ENCODE assay signal across 12 cellular contexts in the genomic region with DNA sequence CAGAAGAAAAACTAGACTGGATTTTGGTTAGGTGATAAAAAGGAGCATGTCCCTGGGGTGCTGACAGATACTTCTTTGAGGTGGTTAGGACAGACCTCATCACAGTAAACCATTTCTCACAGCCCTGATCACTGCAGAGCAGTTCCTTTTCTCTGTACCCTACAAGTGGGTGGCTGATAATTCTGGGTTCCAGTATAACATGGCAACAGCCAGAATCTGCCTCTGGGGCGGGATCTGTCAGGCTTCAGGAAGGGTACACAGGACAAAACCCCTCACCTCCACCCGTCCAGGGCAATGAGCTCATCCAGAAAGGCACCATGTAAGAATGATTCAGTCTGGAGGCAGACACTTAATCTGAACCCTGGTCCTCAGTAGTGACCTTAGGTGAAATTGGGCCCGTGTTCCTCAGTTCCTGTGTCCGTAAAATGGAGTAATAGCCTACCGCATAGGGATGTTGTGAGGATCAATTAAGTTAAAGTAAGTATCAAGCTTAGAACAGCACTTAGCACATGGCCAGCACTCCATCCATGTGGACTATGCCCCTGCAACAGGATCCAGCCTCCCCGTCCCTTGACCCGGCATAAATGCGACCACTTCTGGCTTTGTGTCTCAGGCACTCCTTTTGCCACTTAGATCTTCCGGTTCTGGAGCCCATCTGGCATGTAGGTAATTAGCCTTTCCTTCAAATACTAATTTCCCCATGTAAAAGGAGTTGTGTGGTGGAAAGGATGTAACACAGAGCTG.
A peak's percentile ranks its signal among the peaks of the same experiment; 100 is the strongest.
DNase-seq lines count a peak whose midpoint lies in the region; ATAC-seq and TF ChIP-seq lines count a peak whose summit lies in the region.
"Had no signal": no experiment of that assay in that cellular context is flagged by ENCODE, and none has a peak within 500 bp of the region (broad histone marks: within the 10 kb centered on the region; RNA-seq: fewer than 3 reads in every experiment).

No MANE protein-coding gene starts in this region.

- H3K4me3 ChIP-seq in breast epithelium (no peak overlapping the region), mucosa of rectum (ENCODE audit: low read length in 2 of 2) (no peak overlapping the region), upper lobe of right lung (no peak overlapping the region)

- TF ChIP-seq POLR2A in breast epithelium (IDR thresholded peaks at IDR 0.05), result no peak

- TF ChIP-seq CTCF in breast epithelium (IDR thresholded peaks at IDR 0.05) (no peak), upper lobe of right lung (IDR thresholded peaks at IDR 0.05) (no peak)

- no peaks in the 10 kb centered on the region for H3K9me3 ChIP-seq in breast epithelium
- H3K9me3 ChIP-seq in mucosa of rectum (ENCODE audit: control insufficient read depth in 2 of 2, low read length in 2 of 2), result no peaks in the 10 kb centered on the region
- H3K9me3 ChIP-seq in upper lobe of right lung, result no peaks in the 10 kb centered on the region

- intact Hi-C loops in breast epithelium (cut with DNase I; ENCODE audit: low total_unique reads), result no loop called here
- intact Hi-C loops in upper lobe of right lung (cut with DNase I), result no loop called here

- DNase-seq in DMS 273 (lab: John Stamatoyannopoulos, UW; ENCODE audit: unreplicated experiment) (peak; percentile 59), DMS 273 treated with DMSO at 0.1 percent for 48 hours (lab: John Stamatoyannopoulos, UW) (no peak), breast epithelium (ENCODE audit: low spot score in 2 of 2) (no peak), upper lobe of right lung (no peak)
- no peak for DNase-seq in activated CD4-positive, CD25-positive, alpha-beta regulatory T cell treated with anti-CD3 and anti-CD28 coated beads, Interleukin-2, amount 50 U/mL, for 72 hours
- DNase-seq: NCI-H1092 treated with DMSO at 0.1 percent for 48 hours, NCI-H82, T-helper 17 cell had no signal

- no peak for ATAC-seq in upper lobe of right lung
- no peak for ATAC-seq in GM21367 (IDR thresholded peaks at IDR 0.05; ENCODE audit: unreplicated experiment)
- no peak for ATAC-seq in GM18511 (IDR thresholded peaks at IDR 0.05; ENCODE audit: unreplicated experiment)
- ATAC-seq: T-helper 17 cell had no signal

- no peaks in the 10 kb centered on the region for H3K27me3 ChIP-seq in breast epithelium
- no peaks in the 10 kb centered on the region for H3K27me3 ChIP-seq in mucosa of rectum (ENCODE audit: control insufficient read depth in 2 of 2, insufficient read depth in 2 of 2, low read length in 2 of 2)
- no peaks in the 10 kb centered on the region for H3K27me3 ChIP-seq in upper lobe of right lung

- no peak overlapping the region for H3K9ac ChIP-seq in mucosa of rectum (ENCODE audit: low read depth in 1 of 2, low read length in 2 of 2)

- H3K4me1 ChIP-seq in breast epithelium (peaks cover 0 to 11% of the 10 kb centered on the region in 2 donors), mucosa of rectum (ENCODE audit: control insufficient read depth in 2 of 2, insufficient read depth in 2 of 2, low read length in 2 of 2) (peaks cover 4 to 28% of the 10 kb centered on the region in 2 donors), upper lobe of right lung (peaks cover 14% of the 10 kb centered on the region)

- no peaks in the 10 kb centered on the region for H3K36me3 ChIP-seq in breast epithelium
- no peaks in the 10 kb centered on the region for H3K36me3 ChIP-seq in mucosa of rectum (ENCODE audit: control insufficient read depth in 2 of 2, insufficient read depth in 2 of 2, low read length in 2 of 2)
- no peaks in the 10 kb centered on the region for H3K36me3 ChIP-seq in upper lobe of right lung

- peak overlapping the region; percentile 75 to 83 for H3K27ac ChIP-seq in breast epithelium
- H3K27ac ChIP-seq in mucosa of rectum (ENCODE audit: low read depth in 2 of 2, low read length in 2 of 2), result peak overlapping the region; percentile 65 to 81
- H3K27ac ChIP-seq in upper lobe of right lung, result peak overlapping the region; percentile 43
- H3K27ac ChIP-seq: 22Rv1 had no signal
